17 cellular contexts compared by ENCODE assay signal in genomic region chr7:84162584-84162983, GRCh38. TPM values are rescaled to one million over a fixed set of nuclear protein-coding genes. Genes with fewer than 3 reads are reported as not detected.
DNase-seq lines count a peak whose midpoint lies in the region; ATAC-seq and TF ChIP-seq lines count a peak whose summit lies in the region.
"Had no signal": no experiment of that assay in that cellular context is flagged by ENCODE, and none has a peak within 500 bp of the region (broad histone marks: within the 10 kb centered on the region; RNA-seq: fewer than 3 reads in every experiment).

No MANE protein-coding gene starts in this region.

- H2AFZ ChIP-seq in smooth muscle cell (ENCODE audit: low read depth) = peak overlapping the region; percentile 42

- H3K9ac ChIP-seq in SK-N-MC (ENCODE audit: insufficient read length) (no peak overlapping the region), smooth muscle cell (ENCODE audit: low read depth) (no peak overlapping the region)
- H3K9ac ChIP-seq: BLaER1 treated with 17β-estradiol and CSF1 and Interleukin-3, amounts not matched to agents 10 nM and 100 nM had no signal

- H3K27me3 ChIP-seq in smooth muscle cell (ENCODE audit: low read depth) = no peaks in the 10 kb centered on the region
- no peaks in the 10 kb centered on the region for H3K27me3 ChIP-seq in suprapubic skin
- H3K27me3 ChIP-seq in upper lobe of right lung = no peaks in the 10 kb centered on the region
- H3K27me3 ChIP-seq: BLaER1 treated with 17β-estradiol and CSF1 and Interleukin-3, amounts not matched to agents 10 nM and 100 nM had no signal

- no peak for TF ChIP-seq EP300 in suprapubic skin (IDR thresholded peaks at IDR 0.05)

- no peak for TF ChIP-seq POLR2A in suprapubic skin (IDR thresholded peaks at IDR 0.05)

- TF ChIP-seq CTCF in smooth muscle cell (IDR thresholded peaks at IDR 0.05; ENCODE audit: borderline replicate concordance, insufficient read depth, poor library complexity, severe bottlenecking) (no peak), suprapubic skin (IDR thresholded peaks at IDR 0.05) (no peak), upper lobe of right lung (IDR thresholded peaks at IDR 0.05) (no peak)

- DNase-seq in DMS 273 (lab: John Stamatoyannopoulos, UW; ENCODE audit: unreplicated experiment) (peak; percentile 36), DMS 273 treated with DMSO at 0.1 percent for 48 hours (lab: John Stamatoyannopoulos, UW) (no peak), SK-N-MC (ENCODE audit: low read depth, low spot score) (no peak), fibroblast of gingiva (ENCODE audit: low read depth) (peak; percentile 22), smooth muscle cell (lab: John Stamatoyannopoulos, UW; ENCODE audit: unreplicated experiment) (no peak), suprapubic skin (ENCODE audit: low spot score in 2 of 2) (no peak), upper lobe of right lung (no peak), GM19240 (ENCODE audit: insufficient read length, low spot score) (no peak)
- DNase-seq: DMS153, EL, HCEC 1CT, NCI-H345, NCI-H748 treated with DMSO at 0.1 percent for 48 hours, SHP77 treated with DMSO at 0.1 percent for 48 hours had no signal

- H3K4me1 ChIP-seq in smooth muscle cell (ENCODE audit: low read depth) = peaks cover 2% of the 10 kb centered on the region
- no peaks in the 10 kb centered on the region for H3K4me1 ChIP-seq in suprapubic skin
- no peaks in the 10 kb centered on the region for H3K4me1 ChIP-seq in upper lobe of right lung
- H3K4me1 ChIP-seq: BLaER1 treated with 17β-estradiol and CSF1 and Interleukin-3, amounts not matched to agents 10 nM and 100 nM had no signal

- H3K9me3 ChIP-seq in SK-N-MC (ENCODE audit: low read depth, low read length) = no peaks in the 10 kb centered on the region
- H3K9me3 ChIP-seq in smooth muscle cell (replicated peaks; ENCODE audit: low read depth) = no peaks in the 10 kb centered on the region
- H3K9me3 ChIP-seq in suprapubic skin = no peaks in the 10 kb centered on the region
- no peaks in the 10 kb centered on the region for H3K9me3 ChIP-seq in upper lobe of right lung
- H3K9me3 ChIP-seq: BLaER1 treated with 17β-estradiol and CSF1 and Interleukin-3, amounts not matched to agents 10 nM and 100 nM had no signal

- H3K36me3 ChIP-seq in SK-N-MC (ENCODE audit: insufficient read depth, low read length) (no peaks in the 10 kb centered on the region), smooth muscle cell (ENCODE audit: low read depth) (no peaks in the 10 kb centered on the region), suprapubic skin (no peaks in the 10 kb centered on the region), upper lobe of right lung (no peaks in the 10 kb centered on the region)
- H3K36me3 ChIP-seq: BLaER1 treated with 17β-estradiol and CSF1 and Interleukin-3, amounts not matched to agents 10 nM and 100 nM had no signal

- 95% methylated on average over 1 of the region's 1 CpG for WGBS in smooth muscle cell (ENCODE audit: low lambda C conversion rate)
- WGBS in suprapubic skin = 87% methylated on average over 1 of the region's 1 CpG

- no peaks in the 10 kb centered on the region for H4K20me1 ChIP-seq in smooth muscle cell (ENCODE audit: low read depth)
- H4K20me1 ChIP-seq: BLaER1 treated with 17β-estradiol and CSF1 and Interleukin-3, amounts not matched to agents 10 nM and 100 nM had no signal

- H3K27ac ChIP-seq in SK-N-MC = peak overlapping the region; percentile 62; the same call in 1 of the 2 replicates
- no peak overlapping the region for H3K27ac ChIP-seq in smooth muscle cell (ENCODE audit: low read depth)
- no peak overlapping the region for H3K27ac ChIP-seq in suprapubic skin
- no peak overlapping the region for H3K27ac ChIP-seq in upper lobe of right lung
- H3K27ac ChIP-seq: 22Rv1; BLaER1 treated with 17β-estradiol and CSF1 and Interleukin-3, amounts not matched to agents 10 nM and 100 nM had no signal

- no peaks in the 10 kb centered on the region for H3K79me2 ChIP-seq in smooth muscle cell (ENCODE audit: low read depth)

- H3K4me3 ChIP-seq in SK-N-MC (no peak overlapping the region), smooth muscle cell (no peak overlapping the region), suprapubic skin (no peak overlapping the region), upper lobe of right lung (no peak overlapping the region)
- H3K4me3 ChIP-seq: BLaER1 treated with 17β-estradiol and CSF1 and Interleukin-3, amounts not matched to agents 10 nM and 100 nM; K562 had no signal

- no peak for ATAC-seq in upper lobe of right lung
- ATAC-seq: K562 had no signal

- no peaks in the 10 kb centered on the region for H3F3A ChIP-seq in smooth muscle cell (ENCODE audit: low read depth)

- intact Hi-C loops in upper lobe of right lung (cut with DNase I) = no loop called here

- H3K4me2 ChIP-seq in smooth muscle cell = no peak overlapping the region
- H3K4me2 ChIP-seq: BLaER1 treated with 17β-estradiol and CSF1 and Interleukin-3, amounts not matched to agents 10 nM and 100 nM had no signal

RNA-seq across cellular contexts. Expression of gene SEMA3A, which starts 32.0 kb away (rescaled TPM):
- total RNA-seq in smooth muscle cell (31.3 and 34.6 TPM in 2 replicates), suprapubic skin (1 to 10 TPM; 1.1 to 7.3 (median 3.2) TPM), upper lobe of right lung (12.0 TPM)
- polyA plus RNA-seq in smooth muscle cell = 8.3 and 12.0 TPM in 2 replicates

Comparison
In these comparisons a context has a peak if more than half of its experiments do, and no peak if none do; other contexts are left out.
1. DNase-seq: peak in DMS 273 (single experiment) and fibroblast of gingiva (single experiment); none in DMS 273 treated with DMSO at 0.1 percent for 48 hours (single experiment), SK-N-MC (single experiment), smooth muscle cell (single experiment), suprapubic skin (0 of 2), upper lobe of right lung (single experiment) and GM19240 (single experiment).